11 cellular contexts compared by ENCODE assay signal in genomic region chr1:41313661-41314131, GRCh38. TPM values are rescaled to one million over a fixed set of nuclear protein-coding genes. Genes with fewer than 3 reads are reported as not detected.
DNase-seq lines count a peak whose midpoint lies in the region; ATAC-seq and TF ChIP-seq lines count a peak whose summit lies in the region.
"Had no signal": no experiment of that assay in that cellular context is flagged by ENCODE, and none has a peak within 500 bp of the region (broad histone marks: within the 10 kb centered on the region; RNA-seq: fewer than 3 reads in every experiment).

No MANE protein-coding gene starts in this region.

- peak overlapping the region; percentile 1 for H3K4me2 ChIP-seq in osteoblast (ENCODE audit: insufficient read depth, low read length)
- H3K4me2 ChIP-seq: BLaER1 treated with 17β-estradiol and CSF1 and Interleukin-3, amounts not matched to agents 10 nM and 100 nM had no signal

- H2AFZ ChIP-seq in osteoblast (ENCODE audit: low read length), result peak overlapping the region; percentile 21

- H3K27me3 Mint-ChIP-seq in effector memory CD8-positive, alpha-beta T cell, result peaks cover 0 to 9% of the 10 kb centered on the region in 2 donors

- peak; percentile 36 for ATAC-seq in effector memory CD8-positive, alpha-beta T cell (replicated peaks)
- no peak for ATAC-seq in HG02642 (IDR thresholded peaks at IDR 0.05; ENCODE audit: poor library complexity, unreplicated experiment)
- ATAC-seq in GM21717 (IDR thresholded peaks at IDR 0.05; ENCODE audit: unreplicated experiment), result no peak
- ATAC-seq: naive thymus-derived CD8-positive, alpha-beta T cell had no signal

- peak overlapping the region; percentile 6 for H3K27ac ChIP-seq in osteoblast (ENCODE audit: low read depth, low read length)
- H3K27ac ChIP-seq: BLaER1 treated with 17β-estradiol and CSF1 and Interleukin-3, amounts not matched to agents 10 nM and 100 nM had no signal

- no peak overlapping the region for H3K4me3 ChIP-seq in osteoblast (ENCODE audit: insufficient read depth, low read length)
- H3K4me3 ChIP-seq: BLaER1 treated with 17β-estradiol and CSF1 and Interleukin-3, amounts not matched to agents 10 nM and 100 nM had no signal

- H3K9me3 ChIP-seq in osteoblast (ENCODE audit: low read depth, low read length), result no peaks in the 10 kb centered on the region

- TF ChIP-seq CTCF in osteoblast (IDR thresholded peaks at IDR 0.05; ENCODE audit: extremely low read depth, low read depth, low read length), result peak; percentile 55

- H3K4me1 ChIP-seq in osteoblast (ENCODE audit: insufficient read depth, low read length), result peaks cover 14% of the 10 kb centered on the region

- no peaks in the 10 kb centered on the region for H3K9me3 Mint-ChIP-seq in effector memory CD8-positive, alpha-beta T cell

- H3K27ac Mint-ChIP-seq in effector memory CD8-positive, alpha-beta T cell, result no peak overlapping the region
- H3K27ac Mint-ChIP-seq: naive thymus-derived CD8-positive, alpha-beta T cell had no signal

- no peaks in the 10 kb centered on the region for H3K36me3 Mint-ChIP-seq in effector memory CD8-positive, alpha-beta T cell (ENCODE audit: insufficient read depth)
- H3K36me3 Mint-ChIP-seq: naive thymus-derived CD8-positive, alpha-beta T cell had no signal

- peaks cover 4 to 9% of the 10 kb centered on the region in 2 donors for H3K4me1 Mint-ChIP-seq in effector memory CD8-positive, alpha-beta T cell (ENCODE audit: low read depth in 2 of 2)
- H3K4me1 Mint-ChIP-seq: naive thymus-derived CD8-positive, alpha-beta T cell had no signal

- no peaks in the 10 kb centered on the region for H3K36me3 ChIP-seq in osteoblast (ENCODE audit: insufficient read depth, low read length)
- H3K36me3 ChIP-seq: BLaER1 treated with 17β-estradiol and CSF1 and Interleukin-3, amounts not matched to agents 10 nM and 100 nM had no signal

- H4K20me1 ChIP-seq in osteoblast (ENCODE audit: insufficient read depth, low read length), result no peaks in the 10 kb centered on the region
- H4K20me1 ChIP-seq: BLaER1 treated with 17β-estradiol and CSF1 and Interleukin-3, amounts not matched to agents 10 nM and 100 nM had no signal

- peaks cover under 1% of the 10 kb centered on the region for H3K27me3 ChIP-seq in osteoblast (ENCODE audit: insufficient read depth, low read length)
- H3K27me3 ChIP-seq: BLaER1 treated with 17β-estradiol and CSF1 and Interleukin-3, amounts not matched to agents 10 nM and 100 nM had no signal

- DNase-seq in NCI-H1105 treated with DMSO at 0.1 percent for 48 hours (lab: John Stamatoyannopoulos, UW) (peak; percentile 21), NCI-H1105 (lab: John Stamatoyannopoulos, UW) (no peak), NCI-H748 (lab: John Stamatoyannopoulos, UW; ENCODE audit: unreplicated experiment) (peak; percentile 90), osteoblast (ENCODE audit: insufficient read length, low spot score, missing footprints) (no peak), activated T-cell treated with anti-CD3 and anti-CD28 coated beads for 4 hours (no peak)
- DNase-seq in effector memory CD8-positive, alpha-beta T cell, result peak in 1 of 3 experiments; percentile 20

- no peaks in the 10 kb centered on the region for H3K79me2 ChIP-seq in osteoblast (ENCODE audit: insufficient read depth, low read length)

- H3K4me3 Mint-ChIP-seq in effector memory CD8-positive, alpha-beta T cell, result no peak overlapping the region
- H3K4me3 Mint-ChIP-seq: naive thymus-derived CD8-positive, alpha-beta T cell had no signal

RNA-seq across cellular contexts. Expression of gene FOXO6, which starts 47.5 kb away (rescaled TPM):
- not detected in 2 replicates for total RNA-seq in osteoblast
- total RNA-seq: T-helper 2 cell treated with Interferon-gamma antibody and Interleukin-4, amounts not matched to agents 100 ng/mL and 5 ng/mL, for 36 hours had no signal

Comparison
In these comparisons a context has a peak if more than half of its experiments do, and no peak if none do; other contexts are left out.
1. DNase-seq: peak in NCI-H1105 treated with DMSO at 0.1 percent for 48 hours (single experiment) and NCI-H748 (single experiment); none in NCI-H1105 (single experiment), osteoblast (single experiment) and activated T-cell treated with anti-CD3 and anti-CD28 coated beads for 4 hours (single experiment).